Comparison of ENCODE assay signal across 9 cellular contexts in genomic region chr18:3710712-3711269, GRCh38.
DNase-seq lines count a peak whose midpoint lies in the region; ATAC-seq and TF ChIP-seq lines count a peak whose summit lies in the region.
"Had no signal": no experiment of that assay in that cellular context is flagged by ENCODE, and none has a peak within 500 bp of the region (broad histone marks: within the 10 kb centered on the region; RNA-seq: fewer than 3 reads in every experiment).

No MANE protein-coding gene starts in this region.

- TF ChIP-seq CTCF in Panc1 (IDR thresholded peaks at IDR 0.05) = no peak; the same call in 1 of the 2 replicates
- no peak for TF ChIP-seq CTCF in prostate gland (IDR thresholded peaks at IDR 0.05)

- 19% methylated on average over 8 of the region's 8 CpGs for WGBS in prostate gland

- no peaks in the 10 kb centered on the region for H3K27me3 ChIP-seq in Panc1 (ENCODE audit: control insufficient read depth, insufficient read depth, low read length)
- no peaks in the 10 kb centered on the region for H3K27me3 ChIP-seq in prostate gland (replicated peaks; ENCODE audit: insufficient read depth)

- H3K4me1 ChIP-seq in Panc1 (ENCODE audit: control insufficient read depth, insufficient read depth, low read length) (peaks cover 49% of the 10 kb centered on the region), prostate gland (replicated peaks) (no peaks in the 10 kb centered on the region)

- intact Hi-C loops in Panc1 (cut with micrococcal nuclease; ENCODE audit: unreplicated experiment) (no loop called here), prostate gland (cut with DNase I) (no loop called here)
- intact Hi-C loops in activated CD4-positive, alpha-beta memory T cell treated with anti-CD3 and anti-CD28 coated beads for 36 hours (cut with micrococcal nuclease) = no loop called here

- H3K27ac ChIP-seq in Panc1 (ENCODE audit: low read length) (peak overlapping the region; percentile 77), prostate gland (no peak overlapping the region)

- CTCF ChIA-PET in Panc1 (lab: Charles Lee) = interaction anchor here (0.5 kb wide), 1 partner anchor 285 kb away, joined by 3 read pairs; no protein-coding TSS in a partner anchor
- CTCF ChIA-PET in activated CD4-positive, alpha-beta memory T cell treated with anti-CD3 and anti-CD28 coated beads for 36 hours (lab: Charles Lee) = interaction anchor here (0.6 kb wide), 1 partner anchor 278 kb away, joined by 3 read pairs; no protein-coding TSS in a partner anchor

- H3K9me3 ChIP-seq in Panc1 (ENCODE audit: control insufficient read depth, insufficient read depth, low read depth, low read length) = no peaks in the 10 kb centered on the region
- no peaks in the 10 kb centered on the region for H3K9me3 ChIP-seq in prostate gland

- DNase-seq in GDM1 (lab: John Stamatoyannopoulos, UW) (peak; percentile 31), Panc1 (ENCODE audit: low read depth, low spot score) (no peak), globus pallidus (ENCODE audit: low spot score) (peak; percentile 55), prostate gland (ENCODE audit: low spot score) (peak; percentile 36), activated T-cell treated with anti-CD3 and anti-CD28 coated beads for 4 hours (no peak), NCI-H774 (lab: John Stamatoyannopoulos, UW) (no peak)
- DNase-seq in stimulated activated CD4-positive, alpha-beta T cell treated with anti-CD3 and anti-CD28 coated beads, Interleukin-12 subunit alpha, Interleukin-12 subunit beta, amount 100 ng/mL, for 4 hours = no peak
- no peak for DNase-seq in activated CD4-positive, alpha-beta memory T cell treated with anti-CD3 and anti-CD28 coated beads for 36 hours
- DNase-seq: NCI-H748 treated with DMSO at 0.1 percent for 48 hours had no signal

- H3K27me3 Mint-ChIP-seq in activated CD4-positive, alpha-beta memory T cell treated with anti-CD3 and anti-CD28 coated beads for 36 hours = peaks cover 25% of the 10 kb centered on the region

- no peak overlapping the region for H3K4me3 ChIP-seq in Panc1 (ENCODE audit: low read depth in 2 of 2, low read length in 2 of 2)
- H3K4me3 ChIP-seq in prostate gland = no peak overlapping the region

- H3K27ac Mint-ChIP-seq in activated CD4-positive, alpha-beta memory T cell treated with anti-CD3 and anti-CD28 coated beads for 36 hours = no peak overlapping the region

- no peak overlapping the region for H3K4me3 Mint-ChIP-seq in activated CD4-positive, alpha-beta memory T cell treated with anti-CD3 and anti-CD28 coated beads for 36 hours

- H3K4me1 Mint-ChIP-seq in activated CD4-positive, alpha-beta memory T cell treated with anti-CD3 and anti-CD28 coated beads for 36 hours (ENCODE audit: low read depth) = peaks cover 5% of the 10 kb centered on the region

- ATAC-seq in Panc1 = peak; percentile 82

- POLR2A ChIA-PET in Panc1 (lab: Charles Lee) = no interaction called here
- POLR2A ChIA-PET in activated CD4-positive, alpha-beta memory T cell treated with anti-CD3 and anti-CD28 coated beads for 36 hours (lab: Charles Lee) = no interaction called here

- BruUV-seq in Panc1 (replicated peaks; lab: Mats Ljungman, UMichigan) = no TSS peak

- H3K9me3 Mint-ChIP-seq in activated CD4-positive, alpha-beta memory T cell treated with anti-CD3 and anti-CD28 coated beads for 36 hours = no peaks in the 10 kb centered on the region

- TF ChIP-seq POLR2A in prostate gland (IDR thresholded peaks at IDR 0.05) = no peak

- H3K36me3 ChIP-seq in Panc1 (ENCODE audit: control insufficient read depth, insufficient read depth, low read length) (no peaks in the 10 kb centered on the region), prostate gland (no peaks in the 10 kb centered on the region)

- in situ Hi-C loops in Panc1 (cut with HindIII; ENCODE audit: low pct_unique_long_range_greater_than_20kb, low sequenced_read_pairs) = no loop called here

- no peaks in the 10 kb centered on the region for H3K36me3 Mint-ChIP-seq in activated CD4-positive, alpha-beta memory T cell treated with anti-CD3 and anti-CD28 coated beads for 36 hours

Comparison
In these comparisons a context has a peak if more than half of its experiments do, and no peak if none do; other contexts are left out.
1. DNase-seq: peak in GDM1 (single experiment), globus pallidus (single experiment) and prostate gland (single experiment); none in Panc1 (single experiment), stimulated activated CD4-positive, alpha-beta T cell treated with anti-CD3 and anti-CD28 coated beads, Interleukin-12 subunit alpha, Interleukin-12 subunit beta, amount 100 ng/mL, for 4 hours (single experiment), activated T-cell treated with anti-CD3 and anti-CD28 coated beads for 4 hours (single experiment), activated CD4-positive, alpha-beta memory T cell treated with anti-CD3 and anti-CD28 coated beads for 36 hours (single experiment) and NCI-H774 (single experiment).